ENCODE assay signal across 8 cellular contexts in the genomic region with DNA sequence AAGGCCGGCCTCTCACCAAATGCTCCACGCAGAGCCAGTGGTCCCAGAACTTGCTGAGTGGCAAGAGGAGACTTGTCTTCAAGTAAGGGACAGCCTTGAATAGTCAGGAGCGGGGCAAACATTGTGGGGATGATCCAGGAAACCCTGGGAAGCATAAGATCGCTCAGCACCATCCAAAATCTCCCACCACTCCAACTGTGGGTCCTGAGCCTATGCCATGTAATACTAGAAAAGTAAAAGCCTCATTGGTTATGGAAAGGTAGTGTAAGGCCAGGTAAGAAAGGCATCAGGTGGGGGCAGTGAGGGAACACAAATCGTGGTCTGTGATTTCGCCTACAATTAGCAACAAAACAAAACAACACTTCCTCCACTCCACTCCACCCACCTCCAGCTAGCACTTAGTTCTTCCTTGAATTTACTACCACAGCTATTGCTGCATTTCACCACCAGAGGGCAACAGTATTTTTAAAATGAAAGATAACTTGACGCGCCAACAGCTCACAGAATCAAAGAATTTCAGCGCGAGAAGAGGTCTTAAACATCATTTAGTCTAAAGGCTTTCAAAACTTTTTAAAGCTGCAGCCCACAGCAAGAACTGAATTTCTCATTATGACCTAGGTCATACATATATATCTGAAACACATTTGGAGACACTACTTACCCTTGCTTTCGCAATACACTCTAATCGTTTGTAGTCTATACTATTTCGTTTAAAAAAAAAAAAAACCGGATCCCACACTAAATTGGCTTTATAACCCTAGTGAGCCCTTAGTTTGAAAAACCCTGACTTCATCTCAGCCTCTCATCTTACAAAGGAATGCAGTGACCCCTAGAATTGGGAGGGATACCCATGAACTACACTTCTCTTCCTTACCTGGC. TPM values are rescaled to one million over a fixed set of nuclear protein-coding genes. Genes with fewer than 3 reads are reported as not detected.
DNase-seq lines count a peak whose midpoint lies in the region; ATAC-seq and TF ChIP-seq lines count a peak whose summit lies in the region.

No MANE protein-coding gene starts in this region.

- H3K27ac ChIP-seq in aorta (ENCODE audit: low read depth in 1 of 2, low read length in 2 of 2) = peak overlapping the region in 1 of 2 donors; percentile 22

- peak; percentile 85 for TF ChIP-seq CTCF in endothelial cell (IDR thresholded peaks at IDR 0.05; ENCODE audit: unreplicated experiment)

- peak overlapping the region; percentile 70 for H3K27ac Mint-ChIP-seq in endothelial cell (ENCODE audit: unreplicated experiment)

- H3K36me3 Mint-ChIP-seq in endothelial cell (ENCODE audit: low read depth, unreplicated experiment) = peaks cover 11% of the 10 kb centered on the region

- H3K4me1 Mint-ChIP-seq in endothelial cell (ENCODE audit: unreplicated experiment) = peaks cover 20% of the 10 kb centered on the region

- H3K36me3 ChIP-seq in mucosa of stomach (ENCODE audit: control insufficient read depth, insufficient read depth, low read length) (no peaks in the 10 kb centered on the region), aorta (ENCODE audit: control insufficient read depth in 1 of 2, insufficient read depth in 2 of 2, low read length in 1 of 2) (no peaks in the 10 kb centered on the region)

- peaks cover 16% of the 10 kb centered on the region for H3K27me3 Mint-ChIP-seq in endothelial cell (ENCODE audit: unreplicated experiment)

- no peaks in the 10 kb centered on the region for H3K9me3 Mint-ChIP-seq in endothelial cell (ENCODE audit: unreplicated experiment)

- DNase-seq in COLO668 (lab: John Stamatoyannopoulos, UW; ENCODE audit: unreplicated experiment) = peak; percentile 11
- DNase-seq in NCI-H2196 treated with DMSO at 0.1 percent for 48 hours (lab: John Stamatoyannopoulos, UW; ENCODE audit: unreplicated experiment) = peak; percentile 87
- peak; percentile 51 for DNase-seq in endothelial cell (ENCODE audit: low spot score)
- no peak for DNase-seq in aorta

- no peaks in the 10 kb centered on the region for H3K9me3 ChIP-seq in mucosa of stomach (ENCODE audit: control insufficient read depth, low read length)
- no peaks in the 10 kb centered on the region for H3K9me3 ChIP-seq in aorta (ENCODE audit: control insufficient read depth, low read length)

- no peak overlapping the region for H3K4me3 Mint-ChIP-seq in endothelial cell (ENCODE audit: unreplicated experiment)

- WGBS in aorta, 2 donors = 34 to 35% methylated on average over 14 of the region's 14 CpGs

- H3K27me3 ChIP-seq in mucosa of stomach (ENCODE audit: control insufficient read depth, insufficient read depth, low read length) (no peaks in the 10 kb centered on the region), aorta (ENCODE audit: control insufficient read depth in 1 of 2, insufficient read depth in 2 of 2, low read length in 1 of 2) (no peaks in the 10 kb centered on the region)

- peak overlapping the region; percentile 32 for H3K9ac ChIP-seq in mucosa of stomach (ENCODE audit: low read length)

- H3K4me1 ChIP-seq in mucosa of stomach (ENCODE audit: control insufficient read depth, insufficient read depth, low read length) (peaks cover 49% of the 10 kb centered on the region), aorta (ENCODE audit: control insufficient read depth in 1 of 2, insufficient read depth in 2 of 2, low read length in 2 of 2) (peaks cover 4 to 6% of the 10 kb centered on the region in 2 donors)

- H3K4me3 ChIP-seq in mucosa of stomach (ENCODE audit: low read length) (no peak overlapping the region), aorta (ENCODE audit: low read length in 2 of 2) (no peak overlapping the region)

- intact Hi-C loops in aorta (cut with DNase I) = loop anchor here (2.0 to 5.0 kb wide), 3 partner anchors 40 to 70 kb away; no protein-coding TSS in a partner anchor

- ATAC-seq in GM18868 (IDR thresholded peaks at IDR 0.05; ENCODE audit: unreplicated experiment) (peak; percentile 68), HG03095 (IDR thresholded peaks at IDR 0.05; ENCODE audit: unreplicated experiment) (peak; percentile 81), aorta (ENCODE audit: low FRiP score) (peak; percentile 63)
- ATAC-seq in activated CD4-positive, CD25-positive, alpha-beta regulatory T cell treated with anti-CD3 and anti-CD28 coated beads, Interleukin-2, amount 50 U/mL, for 24 hours = peak; percentile 17 to 37

RNA-seq across cellular contexts. Expression of gene RARRES1, which starts 4.5 kb away (rescaled TPM):
- total RNA-seq in endothelial cell (ENCODE audit: unreplicated experiment) (not detected), aorta (100 to 1,000 TPM; 222 to 323 TPM)
- polyA plus RNA-seq in aorta = 10 to 100 TPM in 1 of 2 donors, 1 to 10 TPM in 1; 2.4 to 17.8 TPM

RNA-seq across cellular contexts. Expression of gene LXN, which starts 55.3 kb away (rescaled TPM):
- 70.6 TPM for total RNA-seq in endothelial cell (ENCODE audit: unreplicated experiment)
- 10 to 100 TPM; 37.8 to 78.1 TPM for total RNA-seq in aorta
- polyA plus RNA-seq in aorta = 10 to 100 TPM; 14.1 to 39.8 TPM

Comparison
In these comparisons a context has a peak if more than half of its experiments do, and no peak if none do; other contexts are left out.
1. DNase-seq: peak in COLO668 (single experiment), NCI-H2196 treated with DMSO at 0.1 percent for 48 hours (single experiment) and endothelial cell (single experiment); none in aorta (0 of 2).
2. ATAC-seq: peak in every context shown above with its lines; median percentile 81 in HG03095; 68 in GM18868; 63 in aorta; 27 in activated CD4-positive, CD25-positive, alpha-beta regulatory T cell treated with anti-CD3 and anti-CD28 coated beads, Interleukin-2, amount 50 U/mL, for 24 hours.
3. RNA of gene RARRES1, which starts 4.5 kb away (total RNA-seq): 222 to 323 TPM in aorta; not detected in endothelial cell (single experiment); every median in the first group is over 100 times any median in the second.